In the genomic region with DNA sequence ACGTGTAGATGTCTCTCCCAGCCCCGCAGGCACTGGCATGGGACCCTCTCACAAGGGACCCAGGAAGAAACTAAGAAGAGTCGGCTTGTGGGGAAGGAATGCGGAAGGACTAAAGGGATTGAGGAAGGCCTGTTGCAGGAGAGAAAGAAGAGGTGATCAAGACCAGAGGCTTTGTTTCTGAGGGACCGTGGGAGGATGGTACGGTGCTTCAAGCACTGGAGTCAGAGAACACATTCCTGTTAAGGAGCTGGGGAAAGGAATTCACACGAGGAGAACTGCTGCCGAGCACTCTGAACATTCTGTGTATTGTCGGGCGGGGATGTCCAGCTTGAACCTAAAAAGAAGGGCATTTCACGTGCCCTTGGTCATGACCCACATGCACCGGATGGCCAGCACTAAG, we compare ENCODE assay signal across 20 cellular contexts.
DNase-seq lines count a peak whose midpoint lies in the region; ATAC-seq, FAIRE-seq and TF ChIP-seq lines count a peak whose summit lies in the region.
"Had no signal": no experiment of that assay in that cellular context is flagged by ENCODE, and none has a peak within 500 bp of the region (broad histone marks: within the 10 kb centered on the region; RNA-seq: fewer than 3 reads in every experiment).

No MANE protein-coding gene starts in this region.

- no peak for TF ChIP-seq POLR2A in adrenal gland (IDR thresholded peaks at IDR 0.05)

- H3K27me3 Mint-ChIP-seq in GM23338 (ENCODE audit: insufficient read depth, low read depth, poor library complexity): peaks cover 8% of the 10 kb centered on the region
- H3K27me3 Mint-ChIP-seq in activated T-helper 17 cell treated with anti-CD3 and anti-CD28 coated beads, Interleukin-2, amount 50 U/mL, for 72 hours: no peaks in the 10 kb centered on the region

- peak; percentile 47 for FAIRE-seq in bronchial epithelial cell (lab: Jason Lieb, UNC)
- FAIRE-seq: A204.1, GM18507 had no signal

- H3K23ac ChIP-seq in mesendoderm (ENCODE audit: low read length): no peak overlapping the region

- H3K27ac ChIP-seq in GM23338 (ENCODE audit: low read depth) (no peak overlapping the region), mesendoderm (ENCODE audit: low read depth, low read length) (no peak overlapping the region), adrenal gland (no peak overlapping the region)
- H3K27ac ChIP-seq: C4-2B, SJSA1 had no signal

- no peaks in the 10 kb centered on the region for H4K20me1 ChIP-seq in GM23338 (replicated peaks; ENCODE audit: insufficient read depth)

- H3K4me3 Mint-ChIP-seq in GM23338: no peak overlapping the region
- no peak overlapping the region for H3K4me3 Mint-ChIP-seq in activated T-helper 17 cell treated with anti-CD3 and anti-CD28 coated beads, Interleukin-2, amount 50 U/mL, for 72 hours
- H3K4me3 Mint-ChIP-seq: CD8-positive, alpha-beta memory T cell had no signal

- H3K79me2 ChIP-seq in GM23338 (replicated peaks; ENCODE audit: insufficient read depth) (no peaks in the 10 kb centered on the region), mesendoderm (ENCODE audit: control insufficient read depth, insufficient read depth, low read length) (no peaks in the 10 kb centered on the region)

- no peak overlapping the region for H2BK5ac ChIP-seq in mesendoderm (ENCODE audit: low read length)

- H3K18ac ChIP-seq in mesendoderm (ENCODE audit: low read length): no peak overlapping the region

- H4K8ac ChIP-seq in mesendoderm (ENCODE audit: low read depth, low read length): no peak overlapping the region

- no peak overlapping the region for H2BK15ac ChIP-seq in mesendoderm (replicated peaks; ENCODE audit: low read depth)

- H3K9me2 ChIP-seq in GM23338 (ENCODE audit: insufficient read depth): no peaks in the 10 kb centered on the region

- H3K27me3 ChIP-seq in GM23338 (ENCODE audit: insufficient read depth) (no peaks in the 10 kb centered on the region), bronchial epithelial cell (ENCODE audit: control insufficient read depth, insufficient read depth, low read length) (no peaks in the 10 kb centered on the region), mesendoderm (ENCODE audit: insufficient read depth, low read length, poor library complexity) (no peaks in the 10 kb centered on the region), adrenal gland (no peaks in the 10 kb centered on the region)
- H3K27me3 ChIP-seq: MG63, SJSA1 had no signal

- no peak overlapping the region for H3K27ac Mint-ChIP-seq in GM23338
- no peak overlapping the region for H3K27ac Mint-ChIP-seq in activated T-helper 17 cell treated with anti-CD3 and anti-CD28 coated beads, Interleukin-2, amount 50 U/mL, for 72 hours
- H3K27ac Mint-ChIP-seq: CD8-positive, alpha-beta memory T cell had no signal

- H3K36me3 ChIP-seq in GM23338 (ENCODE audit: insufficient read depth) (no peaks in the 10 kb centered on the region), bronchial epithelial cell (ENCODE audit: control insufficient read depth, insufficient read depth, low read length) (no peaks in the 10 kb centered on the region), mesendoderm (ENCODE audit: control insufficient read depth, insufficient read depth, low read length) (no peaks in the 10 kb centered on the region), adrenal gland (replicated peaks in 1 of 2) (no peaks in the 10 kb centered on the region)
- H3K36me3 ChIP-seq: MG63, SJSA1 had no signal

- intact Hi-C loops in adrenal gland (cut with DNase I): no loop called here

- H3K9me3 Mint-ChIP-seq in GM23338: no peaks in the 10 kb centered on the region
- no peaks in the 10 kb centered on the region for H3K9me3 Mint-ChIP-seq in activated T-helper 17 cell treated with anti-CD3 and anti-CD28 coated beads, Interleukin-2, amount 50 U/mL, for 72 hours
- H3K9me3 Mint-ChIP-seq: CD8-positive, alpha-beta memory T cell had no signal

- no peaks in the 10 kb centered on the region for H3F3A ChIP-seq in GM23338 (replicated peaks; ENCODE audit: low read depth)

- no peak overlapping the region for H3K4ac ChIP-seq in mesendoderm (ENCODE audit: low read depth, low read length)

- H3K4me3 ChIP-seq in GM23338 (no peak overlapping the region), bronchial epithelial cell (ENCODE audit: low read depth, low read length) (no peak overlapping the region), mesendoderm (ENCODE audit: low read length) (no peak overlapping the region), retinal pigment epithelial cell (ENCODE audit: low read length) (no peak overlapping the region), adrenal gland (no peak overlapping the region)
- H3K4me3 ChIP-seq: MG63, SJSA1 had no signal

- H3K9ac ChIP-seq in mesendoderm (ENCODE audit: low read length): no peak overlapping the region

- no peak overlapping the region for H2BK120ac ChIP-seq in mesendoderm (ENCODE audit: low read depth, low read length)

- no peaks in the 10 kb centered on the region for H3K9me3 ChIP-seq in adrenal gland (replicated peaks in 1 of 3)
- H3K9me3 ChIP-seq: MG63, SJSA1 had no signal

- no peak overlapping the region for H3K4me2 ChIP-seq in GM23338
- no peak overlapping the region for H3K4me2 ChIP-seq in mesendoderm (ENCODE audit: low read length)

- H2AFZ ChIP-seq in GM23338: peak overlapping the region; percentile 69; the same call in 1 of the 2 replicates

- no peak overlapping the region for H4K5ac ChIP-seq in mesendoderm (ENCODE audit: low read length)

- H3K56ac ChIP-seq in mesendoderm (ENCODE audit: low read length): peak overlapping the region; percentile 25

- peak; percentile 39 for ATAC-seq in GM23338
- no peak for ATAC-seq in activated T-helper 17 cell treated with anti-CD3 and anti-CD28 coated beads, Interleukin-2, amount 50 U/mL, for 72 hours (replicated peaks)
- ATAC-seq: Right ventricle myocardium inferior had no signal

- TF ChIP-seq CTCF in GM23338 (conservative IDR thresholded peaks at IDR 0.05; ENCODE audit: low read depth in 2 of 2) (no peak), bronchial epithelial cell (IDR thresholded peaks at IDR 0.05; ENCODE audit: insufficient read depth, low read length, severe bottlenecking) (no peak), retinal pigment epithelial cell (conservative IDR thresholded peaks at IDR 0.05; ENCODE audit: low read depth, low read length) (no peak), adrenal gland (IDR thresholded peaks at IDR 0.05) (no peak)

- DNase-seq in GM23338 (ENCODE audit: low spot score) (peak; percentile 42), bronchial epithelial cell (ENCODE audit: low read depth) (no peak), mesendoderm (no peak), retinal pigment epithelial cell (ENCODE audit: low read depth) (peak; percentile 58), adrenal gland (no peak), kidney glomerular epithelial cell (lab: John Stamatoyannopoulos, UW) (no peak)
- DNase-seq: CD8-positive, alpha-beta memory T cell; GDM1; GOT3; MG63; NCI-H1417; NCI-H187; NCI-H446 treated with DMSO at 0.1 percent for 48 hours; NCI-H526 treated with DMSO at 0.1 percent for 48 hours had no signal

- H3K4me1 ChIP-seq in GM23338 (ENCODE audit: insufficient read depth) (no peaks in the 10 kb centered on the region), mesendoderm (ENCODE audit: control insufficient read depth, low read depth, low read length) (no peaks in the 10 kb centered on the region), adrenal gland (replicated peaks in 1 of 2) (no peaks in the 10 kb centered on the region)

- no peaks in the 10 kb centered on the region for H3K79me1 ChIP-seq in mesendoderm (ENCODE audit: low read length)

- WGBS in mesendoderm (ENCODE audit: extremely low coverage, insufficient coverage, low lambda C conversion rate): no CpG with 5 or more reads among the region's 12 CpGs
- 80 to 86% (median 82%) methylated on average over 12 of the region's 12 CpGs for WGBS in adrenal gland, 4 donors

- no peaks in the 10 kb centered on the region for H3K36me3 Mint-ChIP-seq in GM23338 (ENCODE audit: low read depth)
- no peaks in the 10 kb centered on the region for H3K36me3 Mint-ChIP-seq in activated T-helper 17 cell treated with anti-CD3 and anti-CD28 coated beads, Interleukin-2, amount 50 U/mL, for 72 hours (ENCODE audit: low read depth)
- H3K36me3 Mint-ChIP-seq: CD8-positive, alpha-beta memory T cell had no signal

- peaks cover 9% of the 10 kb centered on the region for H3K4me1 Mint-ChIP-seq in GM23338
- no peaks in the 10 kb centered on the region for H3K4me1 Mint-ChIP-seq in activated T-helper 17 cell treated with anti-CD3 and anti-CD28 coated beads, Interleukin-2, amount 50 U/mL, for 72 hours
- H3K4me1 Mint-ChIP-seq: CD8-positive, alpha-beta memory T cell had no signal

- H2AK5ac ChIP-seq in mesendoderm (ENCODE audit: low read length): no peak overlapping the region

TF ChIP-seq in GM23338, 12 proteins besides CTCF, POLR2A, EP300 and RAD21 (continues in another document):
- no peak for TF ChIP-seq POLR2AphosphoS5 (IDR thresholded peaks at IDR 0.05; ENCODE audit: low read depth)
- TF ChIP-seq, protein P1, sequence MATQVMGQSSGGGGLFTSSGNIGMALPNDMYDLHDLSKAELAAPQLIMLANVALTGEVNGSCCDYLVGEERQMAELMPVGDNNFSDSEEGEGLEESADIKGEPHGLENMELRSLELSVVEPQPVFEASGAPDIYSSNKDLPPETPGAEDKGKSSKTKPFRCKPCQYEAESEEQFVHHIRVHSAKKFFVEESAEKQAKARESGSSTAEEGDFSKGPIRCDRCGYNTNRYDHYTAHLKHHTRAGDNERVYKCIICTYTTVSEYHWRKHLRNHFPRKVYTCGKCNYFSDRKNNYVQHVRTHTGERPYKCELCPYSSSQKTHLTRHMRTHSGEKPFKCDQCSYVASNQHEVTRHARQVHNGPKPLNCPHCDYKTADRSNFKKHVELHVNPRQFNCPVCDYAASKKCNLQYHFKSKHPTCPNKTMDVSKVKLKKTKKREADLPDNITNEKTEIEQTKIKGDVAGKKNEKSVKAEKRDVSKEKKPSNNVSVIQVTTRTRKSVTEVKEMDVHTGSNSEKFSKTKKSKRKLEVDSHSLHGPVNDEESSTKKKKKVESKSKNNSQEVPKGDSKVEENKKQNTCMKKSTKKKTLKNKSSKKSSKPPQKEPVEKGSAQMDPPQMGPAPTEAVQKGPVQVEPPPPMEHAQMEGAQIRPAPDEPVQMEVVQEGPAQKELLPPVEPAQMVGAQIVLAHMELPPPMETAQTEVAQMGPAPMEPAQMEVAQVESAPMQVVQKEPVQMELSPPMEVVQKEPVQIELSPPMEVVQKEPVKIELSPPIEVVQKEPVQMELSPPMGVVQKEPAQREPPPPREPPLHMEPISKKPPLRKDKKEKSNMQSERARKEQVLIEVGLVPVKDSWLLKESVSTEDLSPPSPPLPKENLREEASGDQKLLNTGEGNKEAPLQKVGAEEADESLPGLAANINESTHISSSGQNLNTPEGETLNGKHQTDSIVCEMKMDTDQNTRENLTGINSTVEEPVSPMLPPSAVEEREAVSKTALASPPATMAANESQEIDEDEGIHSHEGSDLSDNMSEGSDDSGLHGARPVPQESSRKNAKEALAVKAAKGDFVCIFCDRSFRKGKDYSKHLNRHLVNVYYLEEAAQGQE (IDR thresholded peaks at IDR 0.05; ENCODE audit: unreplicated experiment): no peak

Comparison
In these comparisons a context has a peak if more than half of its experiments do, and no peak if none do; other contexts are left out.
1. DNase-seq: peak in GM23338 (single experiment) and retinal pigment epithelial cell (single experiment); none in bronchial epithelial cell (single experiment), mesendoderm (single experiment), adrenal gland (0 of 7) and kidney glomerular epithelial cell (single experiment).